8 cellular contexts compared by ENCODE assay signal in the genomic region with DNA sequence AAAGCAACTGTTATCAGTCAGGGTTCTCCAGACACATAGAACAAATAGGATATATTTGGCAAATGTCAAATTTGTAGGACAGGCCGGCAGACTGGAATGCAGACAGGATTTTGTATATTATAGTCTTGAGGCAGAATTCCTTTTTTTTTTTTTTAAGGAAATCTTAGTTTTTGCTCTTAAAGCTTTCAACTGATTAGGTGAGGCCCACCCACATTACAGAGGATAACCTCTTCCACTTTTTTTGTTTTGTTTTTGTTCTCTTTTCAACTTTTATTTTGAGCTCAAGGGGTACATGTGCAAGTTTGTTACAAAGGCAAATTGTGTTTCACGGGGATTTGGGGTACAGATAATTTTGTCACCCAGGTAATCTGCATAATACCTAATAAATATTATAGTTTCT.
"Had no signal": no experiment of that assay in that cellular context is flagged by ENCODE, and none has a peak within 500 bp of the region (broad histone marks: within the 10 kb centered on the region; RNA-seq: fewer than 3 reads in every experiment).

No MANE protein-coding gene starts in this region.

- ATAC-seq: HepG2 had no signal

- H3K36me3 Mint-ChIP-seq: IgD-negative memory B cell had no signal

- H3K4me1 Mint-ChIP-seq: IgD-negative memory B cell had no signal

- FAIRE-seq: HepG2, HTR-8/SVneo had no signal

- H3K27ac ChIP-seq: HL-60, KMS-11 had no signal

- H3K4me2 ChIP-seq: KMS-11 had no signal

- H3K9ac ChIP-seq: KMS-11 had no signal

- H3K27me3 Mint-ChIP-seq: IgD-negative memory B cell had no signal

- DNase-seq: IMR-90, KBM-7, KG1 had no signal

- H3K27ac Mint-ChIP-seq: IgD-negative memory B cell had no signal

- H3K4me3 Mint-ChIP-seq: IgD-negative memory B cell had no signal
